16 cellular contexts compared by ENCODE assay signal in genomic region chr11:33347490-33348125, GRCh38. TPM values are rescaled to one million over a fixed set of nuclear protein-coding genes. Genes with fewer than 3 reads are reported as not detected.
DNase-seq lines count a peak whose midpoint lies in the region; ATAC-seq, FAIRE-seq and TF ChIP-seq lines count a peak whose summit lies in the region.
"Had no signal": no experiment of that assay in that cellular context is flagged by ENCODE, and none has a peak within 500 bp of the region (broad histone marks: within the 10 kb centered on the region; RNA-seq: fewer than 3 reads in every experiment).

No MANE protein-coding gene starts in this region.

- WGBS in H1 (ENCODE audit: extremely low coverage in 1 of 2, insufficient coverage in 1 of 2, insufficient read length in 1 of 2, insufficient replicate concordance in 2 of 2, low coverage in 1 of 2, low lambda C conversion rate in 2 of 2, missing lambda C conversion rate in 1 of 2), 2 experiments: 91% methylated on average over 2 of the region's 2 CpGs; no CpG with 5 or more reads in 1 of the 2 experiments
- 93 to 100% methylated on average over 2 of the region's 2 CpGs for WGBS in endodermal cell (ENCODE audit: insufficient coverage in 1 of 2, insufficient read length in 1 of 2), 2 experiments

- H3K14ac ChIP-seq in H1 (ENCODE audit: insufficient read length): no peak overlapping the region

- no peak overlapping the region for H4K8ac ChIP-seq in H1 (ENCODE audit: extremely low read depth, insufficient read depth, low read length)

- no peak overlapping the region for H2BK12ac ChIP-seq in H1 (ENCODE audit: low read depth, low read length)

- H2BK15ac ChIP-seq in H1 (ENCODE audit: low read length): no peak overlapping the region

- no peak for TF ChIP-seq EP300 in H1 (IDR thresholded peaks at IDR 0.05; ENCODE audit: borderline replicate concordance in 1 of 2, low read depth in 2 of 2, low read length in 2 of 2)

- H3K56ac ChIP-seq in H1 (replicated peaks; ENCODE audit: insufficient read length, low read depth, low read length): no peak overlapping the region

- H3K79me1 ChIP-seq in H1 (ENCODE audit: low read depth, low read length): no peaks in the 10 kb centered on the region

- no peak overlapping the region for H2AK5ac ChIP-seq in H1 (ENCODE audit: low read depth, low read length)

- H2BK20ac ChIP-seq in H1 (ENCODE audit: low read length): no peak overlapping the region

- H3K36me3 Mint-ChIP-seq in endodermal cell (ENCODE audit: low read depth): peaks cover 37% of the 10 kb centered on the region

- H2AFZ ChIP-seq in H1 (ENCODE audit: low read length): no peak overlapping the region

- no peak overlapping the region for H3K4me3 ChIP-seq in H1 (ENCODE audit: extremely low read depth in 1 of 4, insufficient read depth in 2 of 4, low read depth in 3 of 4, low read length in 4 of 4)
- no peak overlapping the region for H3K4me3 ChIP-seq in endodermal cell (ENCODE audit: low read length)
- H3K4me3 ChIP-seq: SK-N-MC had no signal

- no peak overlapping the region for H2BK120ac ChIP-seq in H1 (replicated peaks; ENCODE audit: low read depth, low read length)

- H3K4ac ChIP-seq in H1 (replicated peaks; ENCODE audit: insufficient read length, low read depth, low read length): no peak overlapping the region

- TF ChIP-seq CTCF in H1 (IDR thresholded peaks at IDR 0.05; ENCODE audit: control extremely low read depth in 1 of 3, insufficient read depth in 1 of 3, low read depth in 1 of 3, low read length in 3 of 3) (no peak), endodermal cell (conservative IDR thresholded peaks at IDR 0.05) (no peak)

- no peak overlapping the region for H3K9ac ChIP-seq in H1 (replicated peaks in 1 of 4; ENCODE audit: extremely low read depth in 1 of 4, low read depth in 3 of 4, low read length in 3 of 4)
- no peak overlapping the region for H3K9ac ChIP-seq in endodermal cell (ENCODE audit: extremely low read depth, low read length, poor library complexity, severe bottlenecking)

- no peak overlapping the region for H2BK5ac ChIP-seq in H1 (ENCODE audit: low read depth, low read length)

- H3K4me3 Mint-ChIP-seq in endodermal cell: no peak overlapping the region
- H3K4me3 Mint-ChIP-seq: CD8-positive, alpha-beta memory T cell had no signal

- peaks cover 0 to 2% of the 10 kb centered on the region in 2 experiments for H4K20me1 ChIP-seq in H1 (replicated peaks in 1 of 2; ENCODE audit: control insufficient read depth in 1 of 2, insufficient read depth in 2 of 2, low read length in 2 of 2)

- no peak for FAIRE-seq in H1 (lab: Jason Lieb, UNC)

- no peak overlapping the region for H4K91ac ChIP-seq in H1 (replicated peaks; ENCODE audit: insufficient read length, low read length)

- H3K27me3 Mint-ChIP-seq in endodermal cell (ENCODE audit: insufficient read depth): no peaks in the 10 kb centered on the region
- H3K27me3 Mint-ChIP-seq: CD8-positive, alpha-beta memory T cell had no signal

- H3K9me3 Mint-ChIP-seq in endodermal cell: no peaks in the 10 kb centered on the region
- H3K9me3 Mint-ChIP-seq: CD8-positive, alpha-beta memory T cell had no signal

- H3K27ac ChIP-seq in H1 (ENCODE audit: low read depth, low read length) (no peak overlapping the region), endodermal cell (ENCODE audit: low read depth, low read length) (no peak overlapping the region)
- H3K27ac ChIP-seq: HL-60, SK-N-MC had no signal

- no peak overlapping the region for H4K5ac ChIP-seq in H1 (ENCODE audit: insufficient read length, low read depth, low read length)

- DNase-seq in H1 (ENCODE audit: low read depth in 1 of 2, low spot score in 2 of 2) (no peak), endodermal cell (no peak), ureter (ENCODE audit: low spot score) (no peak), ecto neural progenitor cell (ENCODE audit: low spot score) (no peak), NCI-H82 (lab: John Stamatoyannopoulos, UW) (no peak)
- DNase-seq: activated CD4-positive, alpha-beta T cell treated with anti-CD3 and anti-CD28 coated beads for 4 hours; activated naive CD4-positive, alpha-beta T cell treated with anti-CD3 and anti-CD28 coated beads, Interleukin-2, amount 50 U/mL, for 16 hours; CD8-positive, alpha-beta memory T cell; occipital lobe; substantia nigra had no signal

- H3K27ac Mint-ChIP-seq in endodermal cell: no peak overlapping the region

- no peaks in the 10 kb centered on the region for H3K79me2 ChIP-seq in H1 (ENCODE audit: control insufficient read depth in 1 of 2, insufficient read depth in 2 of 2, low read length in 2 of 2)

- H3K27me3 ChIP-seq in H1 (replicated peaks in 1 of 4; ENCODE audit: control insufficient read depth in 3 of 4, extremely low read depth in 1 of 4, insufficient read depth in 3 of 4, low read length in 3 of 4): no peaks in the 10 kb centered on the region
- no peaks in the 10 kb centered on the region for H3K27me3 ChIP-seq in endodermal cell (ENCODE audit: control insufficient read depth, insufficient read depth, low read length, poor library complexity, severe bottlenecking)

- POLR2A ChIA-PET in H1 (lab: Charles Lee; ENCODE audit: partially characterized antibody): interaction anchor here (0.7 kb wide), 1 partner anchor 24 kb away, joined by 6 read pairs; no protein-coding TSS in a partner anchor

- H3K23ac ChIP-seq in H1 (ENCODE audit: insufficient read length): no peak overlapping the region

- CTCF ChIA-PET in H1 (lab: Charles Lee; ENCODE audit: partially characterized antibody): interaction anchor here (0.7 to 1.9 kb wide), 6 partner anchors 15 to 1279 kb away, joined by 3 to 7 read pairs (median 4); no protein-coding TSS in a partner anchor

- ATAC-seq in GM18508 (IDR thresholded peaks at IDR 0.05; ENCODE audit: insufficient read depth, unreplicated experiment): peak; percentile 70
- peak; percentile 89 for ATAC-seq in GM21390 (IDR thresholded peaks at IDR 0.05; ENCODE audit: unreplicated experiment)
- ATAC-seq in HG03066 (IDR thresholded peaks at IDR 0.05; ENCODE audit: low read depth, unreplicated experiment): peak; percentile 94
- ATAC-seq: left lobe of liver had no signal

- H3K4me1 Mint-ChIP-seq in endodermal cell: no peaks in the 10 kb centered on the region
- H3K4me1 Mint-ChIP-seq: CD8-positive, alpha-beta memory T cell had no signal

- no peak overlapping the region for H3K18ac ChIP-seq in H1 (ENCODE audit: extremely low read depth, low read length)

- H3K9me3 ChIP-seq in H1 (ENCODE audit: insufficient read depth in 2 of 2, low read depth in 1 of 2, low read length in 1 of 2) (no peaks in the 10 kb centered on the region), endodermal cell (ENCODE audit: control insufficient read depth, low read length) (no peaks in the 10 kb centered on the region)

- TF ChIP-seq POLR2A in H1 (IDR thresholded peaks at IDR 0.05; ENCODE audit: control extremely low read depth in 1 of 2, low read depth in 2 of 2, low read length in 2 of 2): no peak

- H3K4me1 ChIP-seq in H1 (replicated peaks in 1 of 4; ENCODE audit: control insufficient read depth in 3 of 4, insufficient read depth in 4 of 4, low read length in 3 of 4) (no peaks in the 10 kb centered on the region), endodermal cell (ENCODE audit: control insufficient read depth, insufficient read depth, low read length) (no peaks in the 10 kb centered on the region)

- H3K23me2 ChIP-seq in H1 (ENCODE audit: low read depth, low read length): no peaks in the 10 kb centered on the region

- H3K36me3 ChIP-seq in H1 (ENCODE audit: control insufficient read depth in 2 of 4, insufficient read depth in 4 of 4, low read length in 3 of 4) (peaks cover 3 to 31% (median 12%) of the 10 kb centered on the region in 4 experiments; a peak in 7 of 8 replicates), endodermal cell (ENCODE audit: control insufficient read depth, insufficient read depth, low read length) (peaks cover 68% of the 10 kb centered on the region)

- TF ChIP-seq RAD21 in H1 (IDR thresholded peaks at IDR 0.05 in 1 of 2, conservative IDR thresholded peaks at IDR 0.05 in 1 of 2; ENCODE audit: low read depth in 2 of 2, low read length in 2 of 2): no peak

- no peak overlapping the region for H3K4me2 ChIP-seq in H1 (ENCODE audit: insufficient read depth in 1 of 2, low read depth in 2 of 2, low read length in 2 of 2)

TF ChIP-seq in H1, 55 proteins besides CTCF, POLR2A, EP300 and RAD21:
- no peak for TF ChIP-seq JUND (IDR thresholded peaks at IDR 0.05; ENCODE audit: low read length)
- no peak for TF ChIP-seq EGR1 (IDR thresholded peaks at IDR 0.05; ENCODE audit: borderline replicate concordance, low read depth, low read length)
- peak; percentile 33; the same call in 1 of the 2 replicates for TF ChIP-seq CREB1 (IDR thresholded peaks at IDR 0.05)
- TF ChIP-seq EZH2 (IDR thresholded peaks at IDR 0.05; ENCODE audit: low read depth, low read length, severe bottlenecking): no peak
- TF ChIP-seq RFX5 (IDR thresholded peaks at IDR 0.05; ENCODE audit: borderline replicate concordance, low read depth, low read length): peak; percentile 89
- no peak for TF ChIP-seq CBX8 (IDR thresholded peaks at IDR 0.05; ENCODE audit: borderline replicate concordance, low read depth, low read length)
- TF ChIP-seq SP1 (IDR thresholded peaks at IDR 0.05; ENCODE audit: low read depth, low read length): no peak

RNA-seq across cellular contexts. Expression of gene KIAA1549L, which starts 28.3 kb away (rescaled TPM):
- 2.3 and 2.4 TPM in 2 replicates for total RNA-seq in H1 (2021; fragmentation: NEBNext Ultra II Directional; extraction: Animal tissue kit (Norgen Biotek cat#: 25700))
- polyA plus RNA-seq in H1 (2011; rRNA removed): 1.5 and 1.6 TPM in 2 replicates
- 1.3 TPM for polyA plus RNA-seq in H1 (2011; cell fraction: cytosol; rRNA removed)
- polyA plus RNA-seq in H1 (2011; cell fraction: nucleus; rRNA removed): 3.0 TPM
- 0.91 to 1.9 TPM (median 1.3 TPM) in 4 replicates for polyA plus RNA-seq in H1 (2012, experiment 1 of 2)
- 0.17 TPM for polyA plus RNA-seq in H1 (2012, experiment 2 of 2)
- 1.8 TPM for polyA plus RNA-seq in H1 (2013, experiment 1 of 2)
- polyA plus RNA-seq in H1 (2013, experiment 2 of 2): 1.6 TPM
- 4.6 and 5.2 TPM in 2 replicates for polyA minus RNA-seq in H1 (2011; rRNA and poly(A)+ RNA removed)
- 1.8 TPM for polyA minus RNA-seq in H1 (2011; cell fraction: cytosol; rRNA and poly(A)+ RNA removed)
- 5.1 TPM for polyA minus RNA-seq in H1 (2011; cell fraction: nucleus; rRNA and poly(A)+ RNA removed)
- 1 to 10 TPM; 1.6 to 3.2 TPM for total RNA-seq in endodermal cell
- polyA plus RNA-seq in endodermal cell (2013, experiment 1 of 2): 8.2 TPM
- polyA plus RNA-seq in endodermal cell (2013, experiment 2 of 2): 7.9 TPM
- 10.1 TPM for total RNA-seq in ureter
- total RNA-seq: CD8-positive, alpha-beta memory T cell had no signal
- polyA plus RNA-seq: CD8-positive, alpha-beta memory T cell had no signal
